ENCODE assay signal across 32 cellular contexts in genomic region chr4:178314287-178314686, GRCh38.
"Had no signal": no experiment of that assay in that cellular context is flagged by ENCODE, and none has a peak within 500 bp of the region (broad histone marks: within the 10 kb centered on the region; RNA-seq: fewer than 3 reads in every experiment).

No MANE protein-coding gene starts in this region.

- H3K36me3 Mint-ChIP-seq: T-cell had no signal

- H3K27ac Mint-ChIP-seq: T-cell had no signal

- H2AFZ ChIP-seq: PC-9 had no signal

- H3K4me1 Mint-ChIP-seq: T-cell had no signal

- H3K27ac ChIP-seq: PC-9, RWPE1, SJCRH30, SK-N-MC had no signal

- H3K4me2 ChIP-seq: PC-9 had no signal

- H3K9me3 ChIP-seq: SJCRH30 had no signal

- H3K36me3 ChIP-seq: SJCRH30 had no signal

- H3K27me3 ChIP-seq: SJCRH30 had no signal

- H3K4me3 ChIP-seq: PC-9, SJCRH30, SK-N-MC had no signal

- H3K4me1 ChIP-seq: SJCRH30 had no signal

- DNase-seq: Karpas-422, NCI-H1048, NCI-H1092 treated with DMSO at 0.1 percent for 48 hours, NCI-H1105 treated with DMSO at 0.1 percent for 48 hours, NCI-H1417, NCI-H1436, NCI-H146, NCI-H1694, NCI-H187, NCI-H1930, NCI-H2029 treated with DMSO at 0.1 percent for 48 hours, NCI-H2081 treated with DMSO at 0.1 percent for 48 hours, NCI-H2107, NCI-H2171, NCI-H226, NCI-H446 treated with DMSO at 0.1 percent for 48 hours, NCI-H510A, NCI-H524, NCI-H526, NCI-H69, NCI-H748 treated with DMSO at 0.1 percent for 48 hours, NCI-H82, PC-9, SHP77, SIG-M5, SJCRH30, T-cell had no signal

- ATAC-seq: Panc1, Right ventricle myocardium inferior, SK-N-SH treated with all-trans-retinoic acid at 6 μM for 48 hours, T-cell had no signal

- H3K27me3 Mint-ChIP-seq: T-cell had no signal

- H3K4me3 Mint-ChIP-seq: T-cell had no signal
